ENCODE assay signal across 8 cellular contexts in genomic region chr11:72072348-72072747, GRCh38. TPM values are rescaled to one million over a fixed set of nuclear protein-coding genes. Genes with fewer than 3 reads are reported as not detected.
DNase-seq lines count a peak whose midpoint lies in the region; ATAC-seq and TF ChIP-seq lines count a peak whose summit lies in the region.

No MANE protein-coding gene starts in this region.

- no peaks in the 10 kb centered on the region for H3K9me3 ChIP-seq in upper lobe of right lung

- intact Hi-C loops in activated CD4-positive, alpha-beta memory T cell treated with anti-CD3 and anti-CD28 coated beads for 36 hours (cut with micrococcal nuclease) = no loop called here
- intact Hi-C loops in upper lobe of right lung (cut with DNase I) = no loop called here

- H3K36me3 Mint-ChIP-seq in activated T-cell treated with anti-CD3 and anti-CD28 coated beads, Interleukin-2, amount 50 U/mL, for 72 hours (ENCODE audit: insufficient read depth in 2 of 2) = peaks cover 5 to 18% of the 10 kb centered on the region in 2 donors
- H3K36me3 Mint-ChIP-seq in activated CD4-positive, alpha-beta memory T cell treated with anti-CD3 and anti-CD28 coated beads for 36 hours = peaks cover 17% of the 10 kb centered on the region
- peaks cover 0 to 3% (median 0%) of the 10 kb centered on the region in 3 donors for H3K36me3 Mint-ChIP-seq in immature natural killer cell

- no peaks in the 10 kb centered on the region for H3K27me3 Mint-ChIP-seq in activated T-cell treated with anti-CD3 and anti-CD28 coated beads, Interleukin-2, amount 50 U/mL, for 72 hours (ENCODE audit: low read depth)
- H3K27me3 Mint-ChIP-seq in activated CD4-positive, alpha-beta memory T cell treated with anti-CD3 and anti-CD28 coated beads for 36 hours = no peaks in the 10 kb centered on the region
- no peaks in the 10 kb centered on the region for H3K27me3 Mint-ChIP-seq in immature natural killer cell (ENCODE audit: low read depth in 3 of 3)

- H3K27ac Mint-ChIP-seq in activated T-cell treated with anti-CD3 and anti-CD28 coated beads, Interleukin-2, amount 50 U/mL, for 72 hours = no peak overlapping the region
- peak overlapping the region; percentile 25 for H3K27ac Mint-ChIP-seq in activated CD4-positive, alpha-beta memory T cell treated with anti-CD3 and anti-CD28 coated beads for 36 hours
- peak overlapping the region; percentile 63 to 96 (median 84) for H3K27ac Mint-ChIP-seq in immature natural killer cell

- no peaks in the 10 kb centered on the region for H3K27me3 ChIP-seq in upper lobe of right lung

- H3K36me3 ChIP-seq in upper lobe of right lung = no peaks in the 10 kb centered on the region

- H3K4me1 Mint-ChIP-seq in activated T-cell treated with anti-CD3 and anti-CD28 coated beads, Interleukin-2, amount 50 U/mL, for 72 hours (ENCODE audit: low read depth) = peaks cover 61% of the 10 kb centered on the region
- peaks cover 46% of the 10 kb centered on the region for H3K4me1 Mint-ChIP-seq in activated CD4-positive, alpha-beta memory T cell treated with anti-CD3 and anti-CD28 coated beads for 36 hours (ENCODE audit: low read depth)
- H3K4me1 Mint-ChIP-seq in immature natural killer cell = peaks cover 53 to 59% of the 10 kb centered on the region in 2 donors

- no peak for DNase-seq in activated T-cell treated with anti-CD3 and anti-CD28 coated beads, Interleukin-2, amount 50 U/mL, for 72 hours
- DNase-seq in activated T-cell treated with anti-CD3 and anti-CD28 coated beads for 4 hours (no peak), immature natural killer cell (no peak), upper lobe of right lung (no peak), GM10248 (ENCODE audit: extremely low spot score) (no peak), superior temporal gyrus (ENCODE audit: extremely low spot score) (no peak)
- DNase-seq in activated CD4-positive, alpha-beta memory T cell treated with anti-CD3 and anti-CD28 coated beads for 36 hours = no peak
- no peak for DNase-seq in activated effector memory CD4-positive, alpha-beta T cell treated with Interleukin-2 at 50 U/mL for 16 hours

- H3K9me3 Mint-ChIP-seq in activated T-cell treated with anti-CD3 and anti-CD28 coated beads, Interleukin-2, amount 50 U/mL, for 72 hours = no peaks in the 10 kb centered on the region
- H3K9me3 Mint-ChIP-seq in activated CD4-positive, alpha-beta memory T cell treated with anti-CD3 and anti-CD28 coated beads for 36 hours = no peaks in the 10 kb centered on the region
- H3K9me3 Mint-ChIP-seq in immature natural killer cell = no peaks in the 10 kb centered on the region

- peak overlapping the region; percentile 52 for H3K27ac ChIP-seq in upper lobe of right lung

- CTCF ChIA-PET in activated CD4-positive, alpha-beta memory T cell treated with anti-CD3 and anti-CD28 coated beads for 36 hours (lab: Charles Lee) = interaction anchor here (1.2 to 3.1 kb wide), 3 partner anchors 21 to 72 kb away, joined by 3 to 11 read pairs (median 4); no protein-coding TSS in a partner anchor
- CTCF ChIA-PET in GM10248 (lab: Yijun Ruan, JAX) = interaction anchor here (1.0 to 2.6 kb wide), 6 partner anchors 15 to 362 kb away, joined by 3 to 11 read pairs (median 4); partner anchors contain the start of gene CLPB

- POLR2A ChIA-PET in activated CD4-positive, alpha-beta memory T cell treated with anti-CD3 and anti-CD28 coated beads for 36 hours (lab: Charles Lee) = no interaction called here
- POLR2A ChIA-PET in GM10248 (lab: Yijun Ruan, JAX) = no interaction called here

- no peak overlapping the region for H3K4me3 Mint-ChIP-seq in activated T-cell treated with anti-CD3 and anti-CD28 coated beads, Interleukin-2, amount 50 U/mL, for 72 hours
- no peak overlapping the region for H3K4me3 Mint-ChIP-seq in activated CD4-positive, alpha-beta memory T cell treated with anti-CD3 and anti-CD28 coated beads for 36 hours
- H3K4me3 Mint-ChIP-seq in immature natural killer cell = peak overlapping the region in 2 of 5 donors; percentile 21 to 44

- TF ChIP-seq CTCF in upper lobe of right lung (IDR thresholded peaks at IDR 0.05) = no peak
- no peak for TF ChIP-seq CTCF in GM10248 (IDR thresholded peaks at IDR 0.05; ENCODE audit: control extremely low read depth, extremely low read depth, low read depth, missing control alignments)

- peak; percentile 51 to 53 for ATAC-seq in activated T-cell treated with anti-CD3 and anti-CD28 coated beads, Interleukin-2, amount 50 U/mL, for 72 hours (replicated peaks in 1 of 2)
- peak; percentile 33 for ATAC-seq in upper lobe of right lung

- peaks cover 46% of the 10 kb centered on the region for H3K4me1 ChIP-seq in upper lobe of right lung

- no peak overlapping the region for H3K4me3 ChIP-seq in upper lobe of right lung

RNA-seq across cellular contexts. Expression of gene NUMA1, which starts 8.0 kb away (rescaled TPM):
- 100 to 1,000 TPM; 156 to 163 TPM for total RNA-seq in activated T-cell treated with anti-CD3 and anti-CD28 coated beads, Interleukin-2, amount 50 U/mL, for 72 hours
- total RNA-seq in activated CD4-positive, alpha-beta memory T cell treated with anti-CD3 and anti-CD28 coated beads for 36 hours = 100 to 1,000 TPM; 149 to 158 TPM
- polyA plus RNA-seq in immature natural killer cell = 10 to 100 TPM in 2 of 3 donors, 1 to 10 TPM in 1; 2.7 to 92.5 (median 10.5) TPM
- 192 TPM for total RNA-seq in upper lobe of right lung

RNA-seq across cellular contexts. Expression of gene LRRC51, which starts 8.3 kb away (rescaled TPM):
- 1 to 10 TPM; 4.6 to 6.3 TPM for total RNA-seq in activated T-cell treated with anti-CD3 and anti-CD28 coated beads, Interleukin-2, amount 50 U/mL, for 72 hours
- total RNA-seq in activated CD4-positive, alpha-beta memory T cell treated with anti-CD3 and anti-CD28 coated beads for 36 hours = 1 to 10 TPM; 8.3 to 8.5 TPM
- polyA plus RNA-seq in immature natural killer cell = 1 to 10 TPM in 2 of 3 donors, not detected in 1; 3.4 to 4.7 TPM
- 6.8 TPM for total RNA-seq in upper lobe of right lung

RNA-seq across cellular contexts. Expression of gene LAMTOR1, which starts 30.7 kb away (rescaled TPM):
- total RNA-seq in activated T-cell treated with anti-CD3 and anti-CD28 coated beads, Interleukin-2, amount 50 U/mL, for 72 hours = 10 to 100 TPM; 43.7 to 49.9 TPM
- total RNA-seq in activated CD4-positive, alpha-beta memory T cell treated with anti-CD3 and anti-CD28 coated beads for 36 hours = 10 to 100 TPM; 54.3 to 56.2 TPM
- 100 to 1,000 TPM; 110 to 181 (median 138) TPM for polyA plus RNA-seq in immature natural killer cell
- 100 TPM for total RNA-seq in upper lobe of right lung

RNA-seq across cellular contexts. Expression of gene TOMT, which starts 33.4 kb away (rescaled TPM):
- total RNA-seq in activated T-cell treated with anti-CD3 and anti-CD28 coated beads, Interleukin-2, amount 50 U/mL, for 72 hours = not detected
- total RNA-seq in activated CD4-positive, alpha-beta memory T cell treated with anti-CD3 and anti-CD28 coated beads for 36 hours = not detected
- polyA plus RNA-seq in immature natural killer cell = not detected
- not detected for total RNA-seq in upper lobe of right lung

RNA-seq across cellular contexts. Expression of gene ANAPC15, which starts 40.1 kb away (rescaled TPM):
- 10 to 100 TPM; 63.8 to 79.8 TPM for total RNA-seq in activated T-cell treated with anti-CD3 and anti-CD28 coated beads, Interleukin-2, amount 50 U/mL, for 72 hours
- total RNA-seq in activated CD4-positive, alpha-beta memory T cell treated with anti-CD3 and anti-CD28 coated beads for 36 hours = 10 to 100 TPM; 62.6 to 64.2 TPM
- 10 to 100 TPM; 70.9 to 76.7 (median 75.2) TPM for polyA plus RNA-seq in immature natural killer cell
- total RNA-seq in upper lobe of right lung = 25.2 TPM
